ENCODE assay signal across 24 cellular contexts in genomic region chr6:166630421-166630820, GRCh38.
"Had no signal": no experiment of that assay in that cellular context is flagged by ENCODE, and none has a peak within 500 bp of the region (broad histone marks: within the 10 kb centered on the region; RNA-seq: fewer than 3 reads in every experiment).

No MANE protein-coding gene starts in this region.

- H3K9me3 Mint-ChIP-seq: activated CD4-positive, alpha-beta memory T cell treated with anti-CD3 and anti-CD28 coated beads, Interleukin-2, amount 10 ng/mL, durations not matched to agents 7 days and 5 days; activated CD4-positive, alpha-beta T cell treated with anti-CD3 and anti-CD28 coated beads, Interleukin-2, amount 10 ng/mL, durations not matched to agents 24 days and 14 days; activated naive CD4-positive, alpha-beta T cell treated with anti-CD3 and anti-CD28 coated beads, Interleukin-2, amount 10 ng/mL, durations not matched to agents 7 days and 5 days; activated naive CD8-positive, alpha-beta T cell treated with anti-CD3 and anti-CD28 coated beads, Interleukin-2, amount 10 ng/mL, durations not matched to agents 7 days and 5 days; activated T-cell treated with anti-CD3 and anti-CD28 coated beads, Interleukin-2, amount 50 U/mL, for 24 hours; dendritic cell treated with granulocyte-macrophage colony-stimulating factor and Interleukin-4, amounts not matched to agents 40 ng/mL and 50 ng/mL, for 4 days; nephron progenitor cell had no signal

- DNase-seq: activated CD4-positive, alpha-beta memory T cell treated with anti-CD3 and anti-CD28 coated beads, Interleukin-2, amount 10 ng/mL, durations not matched to agents 7 days and 5 days; activated CD4-positive, alpha-beta T cell treated with anti-CD3 and anti-CD28 coated beads, Interleukin-2, amount 10 ng/mL, durations not matched to agents 24 days and 14 days; activated CD4-positive, CD25-positive, alpha-beta regulatory T cell treated with anti-CD3 and anti-CD28 coated beads, Interleukin-2, amount 50 U/mL, for 72 hours; activated gamma-delta T cell; activated naive CD4-positive, alpha-beta T cell treated with anti-CD3 and anti-CD28 coated beads, Interleukin-2, amount 10 ng/mL, durations not matched to agents 7 days and 5 days; activated naive CD8-positive, alpha-beta T cell treated with anti-CD3 and anti-CD28 coated beads, Interleukin-2, amount 10 ng/mL, durations not matched to agents 7 days and 5 days; activated T-cell treated with anti-CD3 and anti-CD28 coated beads, Interleukin-2, amount 50 U/mL, for 24 hours; central memory CD4-positive, alpha-beta T cell; effector CD4-positive, alpha-beta T cell; esophagus squamous epithelium; foreskin melanocyte; left lung; nephron progenitor cell; ovary; stimulated activated CD4-positive, alpha-beta T cell treated with anti-CD3 and anti-CD28 coated beads, Interleukin-4, amount 100 ng/mL, for 24 hours; stimulated activated naive CD4-positive, alpha-beta T cell; T-helper 2 cell had no signal

- H3K27ac Mint-ChIP-seq: activated CD4-positive, alpha-beta memory T cell treated with anti-CD3 and anti-CD28 coated beads, Interleukin-2, amount 10 ng/mL, durations not matched to agents 7 days and 5 days; activated CD4-positive, alpha-beta T cell treated with anti-CD3 and anti-CD28 coated beads, Interleukin-2, amount 10 ng/mL, durations not matched to agents 24 days and 14 days; activated naive CD4-positive, alpha-beta T cell treated with anti-CD3 and anti-CD28 coated beads, Interleukin-2, amount 10 ng/mL, durations not matched to agents 7 days and 5 days; activated naive CD8-positive, alpha-beta T cell treated with anti-CD3 and anti-CD28 coated beads, Interleukin-2, amount 10 ng/mL, durations not matched to agents 7 days and 5 days; activated T-cell treated with anti-CD3 and anti-CD28 coated beads, Interleukin-2, amount 50 U/mL, for 24 hours; dendritic cell treated with granulocyte-macrophage colony-stimulating factor and Interleukin-4, amounts not matched to agents 40 ng/mL and 50 ng/mL, for 4 days; nephron progenitor cell; progenitor cell of endocrine pancreas had no signal

- ATAC-seq: left lung, sciatic nerve had no signal

- H3K27ac ChIP-seq: breast epithelium, epithelial cell of prostate, esophagus squamous epithelium, left lung, ovary, suprapubic skin, tibial artery had no signal

- H3K9me3 ChIP-seq: breast epithelium, esophagus squamous epithelium, left lung, ovary, suprapubic skin, tibial artery had no signal

- H3K27me3 ChIP-seq: breast epithelium, ovary had no signal

- H3K36me3 Mint-ChIP-seq: activated naive CD4-positive, alpha-beta T cell treated with anti-CD3 and anti-CD28 coated beads, Interleukin-2, amount 10 ng/mL, durations not matched to agents 7 days and 5 days; activated naive CD8-positive, alpha-beta T cell treated with anti-CD3 and anti-CD28 coated beads, Interleukin-2, amount 10 ng/mL, durations not matched to agents 7 days and 5 days had no signal

- H3K4me3 Mint-ChIP-seq: activated CD4-positive, alpha-beta memory T cell treated with anti-CD3 and anti-CD28 coated beads, Interleukin-2, amount 10 ng/mL, durations not matched to agents 7 days and 5 days; activated CD4-positive, alpha-beta T cell treated with anti-CD3 and anti-CD28 coated beads, Interleukin-2, amount 10 ng/mL, durations not matched to agents 24 days and 14 days; activated naive CD4-positive, alpha-beta T cell treated with anti-CD3 and anti-CD28 coated beads, Interleukin-2, amount 10 ng/mL, durations not matched to agents 7 days and 5 days; activated naive CD8-positive, alpha-beta T cell treated with anti-CD3 and anti-CD28 coated beads, Interleukin-2, amount 10 ng/mL, durations not matched to agents 7 days and 5 days; activated T-cell treated with anti-CD3 and anti-CD28 coated beads, Interleukin-2, amount 50 U/mL, for 24 hours; dendritic cell treated with granulocyte-macrophage colony-stimulating factor and Interleukin-4, amounts not matched to agents 40 ng/mL and 50 ng/mL, for 4 days; nephron progenitor cell had no signal
